2 cellular contexts compared by ENCODE assay signal in genomic region chr9:90820406-90820805, GRCh38. TPM values are rescaled to one million over a fixed set of nuclear protein-coding genes. Genes with fewer than 3 reads are reported as not detected.
"Had no signal": no experiment of that assay in that cellular context is flagged by ENCODE, and none has a peak within 500 bp of the region (broad histone marks: within the 10 kb centered on the region; RNA-seq: fewer than 3 reads in every experiment).

No MANE protein-coding gene starts in this region.

RNA-seq across cellular contexts. Expression of gene SYK, which starts 18.8 kb away (rescaled TPM):
- total RNA-seq: endothelial cell of umbilical vein, lung microvascular endothelial cell had no signal
- polyA plus RNA-seq: endothelial cell of umbilical vein had no signal
